22 cellular contexts compared by ENCODE assay signal in the genomic region with DNA sequence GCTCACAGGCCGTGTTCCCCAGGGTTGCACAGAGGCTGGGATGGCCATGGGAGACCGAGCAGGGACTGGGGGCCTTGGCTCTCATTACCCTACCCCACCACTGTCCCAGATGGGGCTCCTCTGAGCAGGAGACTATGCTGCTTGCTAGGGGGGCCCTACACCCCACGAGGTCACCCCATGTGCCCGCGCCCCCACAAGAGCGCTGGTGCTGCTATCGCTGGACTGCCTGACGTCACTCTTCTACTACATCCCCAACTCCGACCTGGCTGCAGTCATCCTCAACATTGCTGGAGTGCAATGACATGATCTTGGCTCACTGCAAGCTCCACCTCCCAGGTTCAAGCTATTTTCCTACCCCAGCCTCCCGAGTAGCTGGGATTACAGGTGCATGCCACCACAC.
"Had no signal": no experiment of that assay in that cellular context is flagged by ENCODE, and none has a peak within 500 bp of the region (broad histone marks: within the 10 kb centered on the region; RNA-seq: fewer than 3 reads in every experiment).

No MANE protein-coding gene starts in this region.

- H3K36me3 ChIP-seq: colonic mucosa, esophagus squamous epithelium, gastrocnemius medialis, heart right ventricle, left lung, lower lobe of right lung had no signal

- H3K9me3 ChIP-seq: colonic mucosa, mucosa of descending colon had no signal

- ATAC-seq: effector memory CD8-positive, alpha-beta T cell; esophagus mucosa; gastrocnemius medialis; heart right ventricle; left cardiac atrium; left lung; left ventricle myocardium superior; mucosa of descending colon had no signal

- H3K27ac ChIP-seq: colonic mucosa, epithelial cell of prostate, esophagus squamous epithelium, gastrocnemius medialis, heart right ventricle, left lung, lower lobe of right lung had no signal

- H3K4me1 ChIP-seq: colonic mucosa, esophagus squamous epithelium, gastrocnemius medialis, heart right ventricle, left lung, lower lobe of right lung had no signal

- H3K4me3 ChIP-seq: colonic mucosa, esophagus squamous epithelium, gastrocnemius medialis, heart right ventricle, left lung, lower lobe of right lung, mucosa of descending colon had no signal

- H3K27me3 ChIP-seq: colonic mucosa, esophagus squamous epithelium, gastrocnemius medialis, heart right ventricle, left lung had no signal

- DNase-seq: colonic mucosa; cortex of kidney; effector CD8-positive, alpha-beta T cell; effector memory CD8-positive, alpha-beta T cell; endodermal cell; erythroblast; esophagus squamous epithelium; foreskin fibroblast; foreskin melanocyte; gastrocnemius medialis; glutamatergic neuron; head of caudate nucleus; heart right ventricle; hippocampal formation; left cardiac atrium; left lung; left ventricle myocardium superior; lower lobe of right lung; mesenchymal stem cell; mucosa of descending colon had no signal
